1 cellular context compared by ENCODE assay signal in the genomic region with DNA sequence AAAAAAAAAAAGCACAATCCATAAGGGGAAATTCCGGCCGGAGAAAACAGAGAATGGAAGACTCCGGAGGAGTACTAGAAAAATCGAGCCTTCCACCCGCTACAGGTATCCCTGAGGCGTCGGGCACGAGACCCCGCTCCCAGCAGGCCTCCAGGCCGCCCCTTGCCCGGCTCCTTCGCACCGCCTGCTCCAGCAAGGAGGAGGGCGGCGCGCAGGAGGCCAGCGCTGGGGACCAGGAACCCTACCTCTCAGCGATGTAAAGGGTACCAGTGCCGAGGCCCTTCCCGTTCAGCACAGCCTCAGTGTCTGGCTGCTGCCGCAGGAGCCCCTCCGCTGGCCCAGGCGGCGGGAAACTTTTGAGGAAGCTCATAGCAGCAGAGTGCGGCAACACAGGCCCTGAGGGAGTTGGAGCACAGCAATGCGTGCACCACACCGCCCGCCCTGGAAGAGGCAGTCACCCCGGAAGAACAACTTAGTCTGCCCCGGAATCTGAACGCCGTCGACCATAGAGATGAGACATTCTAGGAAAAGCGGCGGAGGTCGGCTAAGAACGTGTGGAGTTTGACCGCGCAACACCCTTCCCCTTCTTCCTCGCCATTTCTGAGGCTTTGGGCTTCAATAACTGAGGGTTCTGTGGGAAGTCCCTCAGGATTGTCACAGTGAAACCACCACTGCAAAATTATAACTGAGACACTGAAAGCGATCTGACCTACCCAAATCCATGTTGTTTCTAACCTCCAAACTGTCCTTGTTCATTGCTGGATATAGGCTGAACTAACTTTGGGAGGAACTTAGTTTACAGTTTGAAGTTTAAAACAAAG.
TF ChIP-seq lines count a peak whose summit lies in the region.

A gene with protein sequence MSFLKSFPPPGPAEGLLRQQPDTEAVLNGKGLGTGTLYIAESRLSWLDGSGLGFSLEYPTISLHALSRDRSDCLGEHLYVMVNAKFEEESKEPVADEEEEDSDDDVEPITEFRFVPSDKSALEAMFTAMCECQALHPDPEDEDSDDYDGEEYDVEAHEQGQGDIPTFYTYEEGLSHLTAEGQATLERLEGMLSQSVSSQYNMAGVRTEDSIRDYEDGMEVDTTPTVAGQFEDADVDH (minus strand): TSS at position 450 of the 821 bp plus-strand sequence. CDS start 80 bp downstream, at position 370.

TF ChIP-seq in HCT116, 20 proteins besides CTCF, POLR2A, EP300 and RAD21 (continued from another document):
- TF ChIP-seq EGR1 (IDR thresholded peaks at IDR 0.05; ENCODE audit: low read depth) (0 out of 2 replicates have a peak, but pooled peaks have one; percentile 11), SRF (IDR thresholded peaks at IDR 0.05; ENCODE audit: low read depth) (0 out of 2 replicates have a peak, but pooled peaks have one; percentile 1)
- TF ChIP-seq, protein P1, sequence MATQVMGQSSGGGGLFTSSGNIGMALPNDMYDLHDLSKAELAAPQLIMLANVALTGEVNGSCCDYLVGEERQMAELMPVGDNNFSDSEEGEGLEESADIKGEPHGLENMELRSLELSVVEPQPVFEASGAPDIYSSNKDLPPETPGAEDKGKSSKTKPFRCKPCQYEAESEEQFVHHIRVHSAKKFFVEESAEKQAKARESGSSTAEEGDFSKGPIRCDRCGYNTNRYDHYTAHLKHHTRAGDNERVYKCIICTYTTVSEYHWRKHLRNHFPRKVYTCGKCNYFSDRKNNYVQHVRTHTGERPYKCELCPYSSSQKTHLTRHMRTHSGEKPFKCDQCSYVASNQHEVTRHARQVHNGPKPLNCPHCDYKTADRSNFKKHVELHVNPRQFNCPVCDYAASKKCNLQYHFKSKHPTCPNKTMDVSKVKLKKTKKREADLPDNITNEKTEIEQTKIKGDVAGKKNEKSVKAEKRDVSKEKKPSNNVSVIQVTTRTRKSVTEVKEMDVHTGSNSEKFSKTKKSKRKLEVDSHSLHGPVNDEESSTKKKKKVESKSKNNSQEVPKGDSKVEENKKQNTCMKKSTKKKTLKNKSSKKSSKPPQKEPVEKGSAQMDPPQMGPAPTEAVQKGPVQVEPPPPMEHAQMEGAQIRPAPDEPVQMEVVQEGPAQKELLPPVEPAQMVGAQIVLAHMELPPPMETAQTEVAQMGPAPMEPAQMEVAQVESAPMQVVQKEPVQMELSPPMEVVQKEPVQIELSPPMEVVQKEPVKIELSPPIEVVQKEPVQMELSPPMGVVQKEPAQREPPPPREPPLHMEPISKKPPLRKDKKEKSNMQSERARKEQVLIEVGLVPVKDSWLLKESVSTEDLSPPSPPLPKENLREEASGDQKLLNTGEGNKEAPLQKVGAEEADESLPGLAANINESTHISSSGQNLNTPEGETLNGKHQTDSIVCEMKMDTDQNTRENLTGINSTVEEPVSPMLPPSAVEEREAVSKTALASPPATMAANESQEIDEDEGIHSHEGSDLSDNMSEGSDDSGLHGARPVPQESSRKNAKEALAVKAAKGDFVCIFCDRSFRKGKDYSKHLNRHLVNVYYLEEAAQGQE (IDR thresholded peaks at IDR 0.05; ENCODE audit: low read depth): no peak
